Comparison of ENCODE assay signal across 9 cellular contexts in genomic region chr2:220687231-220687843, GRCh38.
DNase-seq lines count a peak whose midpoint lies in the region; ATAC-seq and TF ChIP-seq lines count a peak whose summit lies in the region.
"Had no signal": no experiment of that assay in that cellular context is flagged by ENCODE, and none has a peak within 500 bp of the region (broad histone marks: within the 10 kb centered on the region; RNA-seq: fewer than 3 reads in every experiment).

No MANE protein-coding gene starts in this region.

- H2AFZ ChIP-seq in parathyroid adenoma = no peak overlapping the region

- no peaks in the 10 kb centered on the region for H3K4me1 ChIP-seq in parathyroid adenoma

- no peaks in the 10 kb centered on the region for H3K9me3 ChIP-seq in parathyroid adenoma (ENCODE audit: control insufficient read depth, low read length)

- no peaks in the 10 kb centered on the region for H3K36me3 ChIP-seq in parathyroid adenoma (ENCODE audit: control insufficient read depth, insufficient read depth, low read length)

- no peak overlapping the region for H3K9ac ChIP-seq in parathyroid adenoma

- peaks cover 4% of the 10 kb centered on the region for H3K4me1 Mint-ChIP-seq in type B pancreatic cell (ENCODE audit: unreplicated experiment)

- peaks cover 3% of the 10 kb centered on the region for H3K9me3 Mint-ChIP-seq in type B pancreatic cell
- H3K9me3 Mint-ChIP-seq: T-helper 1 cell treated with Interleukin-12 subunit alpha and Interleukin-12 subunit beta and Interleukin-4 antibody, amounts not matched to agents 30 μg/mL and 1 μg/mL, for 36 hours had no signal

- H3K36me3 Mint-ChIP-seq in type B pancreatic cell = no peaks in the 10 kb centered on the region

- H3K4me3 ChIP-seq in parathyroid adenoma (ENCODE audit: low read depth, low read length) = no peak overlapping the region

- H3K27ac Mint-ChIP-seq in type B pancreatic cell = no peak overlapping the region
- H3K27ac Mint-ChIP-seq: T-helper 1 cell treated with Interleukin-12 subunit alpha and Interleukin-12 subunit beta and Interleukin-4 antibody, amounts not matched to agents 30 μg/mL and 1 μg/mL, for 36 hours had no signal

- TF ChIP-seq CTCF in parathyroid adenoma (IDR thresholded peaks at IDR 0.05) = peak; percentile 76
- peak; percentile 89 for TF ChIP-seq CTCF in type B pancreatic cell (conservative IDR thresholded peaks at IDR 0.05)

- peak; percentile 17 for DNase-seq in CMK (ENCODE audit: low read depth)
- DNase-seq in RPMI8226 = peak; percentile 39
- peak; percentile 68 for DNase-seq in activated naive CD4-positive, alpha-beta T cell treated with Interleukin-2 at 50 U/mL for 16 hours
- peak; percentile 54 for DNase-seq in glomerular visceral epithelial cell (ENCODE audit: extremely low spot score)
- peak; percentile 70 for DNase-seq in type B pancreatic cell (ENCODE audit: extremely low spot score, unreplicated experiment)

- no peak overlapping the region for H3K27ac ChIP-seq in parathyroid adenoma

- H3K27me3 Mint-ChIP-seq in type B pancreatic cell = peaks cover 6% of the 10 kb centered on the region

- no peaks in the 10 kb centered on the region for H3K27me3 ChIP-seq in parathyroid adenoma (ENCODE audit: control insufficient read depth, insufficient read depth, low read length)

- H3K4me2 ChIP-seq in parathyroid adenoma (ENCODE audit: low read length) = no peak overlapping the region

- no peaks in the 10 kb centered on the region for H3K79me2 ChIP-seq in parathyroid adenoma

- no peak overlapping the region for H3K4me3 Mint-ChIP-seq in type B pancreatic cell
- H3K4me3 Mint-ChIP-seq: T-helper 1 cell treated with Interleukin-12 subunit alpha and Interleukin-12 subunit beta and Interleukin-4 antibody, amounts not matched to agents 30 μg/mL and 1 μg/mL, for 36 hours had no signal

- ATAC-seq in GM19395 (IDR thresholded peaks at IDR 0.05; ENCODE audit: unreplicated experiment) (peak; percentile 87), HG03469 (IDR thresholded peaks at IDR 0.05; ENCODE audit: unreplicated experiment) (peak; percentile 76)

Comparison
In these comparisons a context has a peak if more than half of its experiments do, and no peak if none do; other contexts are left out.
1. DNase-seq: peak in every context shown above with its lines; median percentile 70 in type B pancreatic cell; 68 in activated naive CD4-positive, alpha-beta T cell treated with Interleukin-2 at 50 U/mL for 16 hours; 54 in glomerular visceral epithelial cell; 39 in RPMI8226; 17 in CMK.